27 cellular contexts compared by ENCODE assay signal in genomic region chr1:200921571-200922110, GRCh38. TPM values are rescaled to one million over a fixed set of nuclear protein-coding genes. Genes with fewer than 3 reads are reported as not detected.
"Had no signal": no experiment of that assay in that cellular context is flagged by ENCODE, and none has a peak within 500 bp of the region (broad histone marks: within the 10 kb centered on the region; RNA-seq: fewer than 3 reads in every experiment).

No MANE protein-coding gene starts in this region.

- H3K9me3 Mint-ChIP-seq: activated CD4-positive, alpha-beta T cell treated with anti-CD3 and anti-CD28 coated beads, Interleukin-2, amount 10 ng/mL, durations not matched to agents 24 days and 14 days; activated naive CD8-positive, alpha-beta T cell treated with anti-CD3 and anti-CD28 coated beads, Interleukin-2, amount 10 ng/mL, durations not matched to agents 7 days and 5 days; activated T-cell treated with anti-CD3 and anti-CD28 coated beads, Interleukin-2, amount 50 U/mL, for 4 hours; activated T-helper 17 cell treated with anti-CD3 and anti-CD28 coated beads, Interleukin-2, amount 50 U/mL, for 72 hours had no signal

- H3K27ac ChIP-seq: adrenal gland, Peyer's patch, RWPE1, SJCRH30, VCaP had no signal

- H3K4me2 ChIP-seq: SK-N-SH had no signal

- H3K4me3 ChIP-seq: adrenal gland, Peyer's patch, SJCRH30 had no signal

- H3K9ac ChIP-seq: SK-N-SH had no signal

- ATAC-seq: activated CD8-positive, alpha-beta memory T cell treated with anti-CD3 and anti-CD28 coated beads, Interleukin-2, amount 10 ng/mL, durations not matched to agents 7 days and 5 days; activated T-cell treated with anti-CD3 and anti-CD28 coated beads, Interleukin-2, amount 50 U/mL, for 4 hours; activated T-helper 17 cell treated with anti-CD3 and anti-CD28 coated beads, Interleukin-2, amount 50 U/mL, for 72 hours had no signal

- H3K4me3 Mint-ChIP-seq: activated CD4-positive, alpha-beta T cell treated with anti-CD3 and anti-CD28 coated beads, Interleukin-2, amount 10 ng/mL, durations not matched to agents 24 days and 14 days; activated CD8-positive, alpha-beta memory T cell treated with anti-CD3 and anti-CD28 coated beads, Interleukin-2, amount 10 ng/mL, durations not matched to agents 7 days and 5 days; activated naive CD8-positive, alpha-beta T cell treated with anti-CD3 and anti-CD28 coated beads, Interleukin-2, amount 10 ng/mL, durations not matched to agents 7 days and 5 days; activated T-cell treated with anti-CD3 and anti-CD28 coated beads, Interleukin-2, amount 50 U/mL, for 4 hours; activated T-helper 17 cell treated with anti-CD3 and anti-CD28 coated beads, Interleukin-2, amount 50 U/mL, for 72 hours had no signal

- DNase-seq: activated CD4-positive, alpha-beta T cell treated with anti-CD3 and anti-CD28 coated beads, Interleukin-2, amount 10 ng/mL, durations not matched to agents 24 days and 14 days; activated CD4-positive, alpha-beta T cell treated with anti-CD3 and anti-CD28 coated beads, Interleukin-2, amount 50 U/mL, for 48 hours; activated CD8-positive, alpha-beta memory T cell treated with anti-CD3 and anti-CD28 coated beads, Interleukin-2, amount 10 ng/mL, durations not matched to agents 7 days and 5 days; activated naive CD4-positive, alpha-beta T cell treated with anti-CD3 and anti-CD28 coated beads, Interleukin-2, amount 50 U/mL, for 16 hours; activated naive CD8-positive, alpha-beta T cell treated with anti-CD3 and anti-CD28 coated beads, Interleukin-2, amount 10 ng/mL, durations not matched to agents 7 days and 5 days; activated T-cell treated with anti-CD3 and anti-CD28 coated beads, Interleukin-2, amount 50 U/mL, for 4 hours; adrenal gland; anterior cingulate cortex; caudate nucleus; Kasumi-1; KBM-7; NCI-H1105 treated with DMSO at 0.1 percent for 48 hours; NCI-H1436 treated with DMSO at 0.1 percent for 48 hours; NCI-H2029 treated with DMSO at 0.1 percent for 48 hours; NCI-H345; NCI-H510A; NCI-H526 treated with DMSO at 0.1 percent for 48 hours; NK-92 treated with Interleukin-12 subunit alpha and Interleukin-12 subunit beta, amount 100 ng/mL, for 24 hours; Right ventricle myocardium superior; SJCRH30; SK-N-SH; T-helper 1 cell had no signal

- H3K9me3 ChIP-seq: adrenal gland, Peyer's patch, SJCRH30, SK-N-SH had no signal

- H3K27ac Mint-ChIP-seq: activated CD4-positive, alpha-beta T cell treated with anti-CD3 and anti-CD28 coated beads, Interleukin-2, amount 10 ng/mL, durations not matched to agents 24 days and 14 days; activated CD8-positive, alpha-beta memory T cell treated with anti-CD3 and anti-CD28 coated beads, Interleukin-2, amount 10 ng/mL, durations not matched to agents 7 days and 5 days; activated naive CD8-positive, alpha-beta T cell treated with anti-CD3 and anti-CD28 coated beads, Interleukin-2, amount 10 ng/mL, durations not matched to agents 7 days and 5 days; activated T-helper 17 cell treated with anti-CD3 and anti-CD28 coated beads, Interleukin-2, amount 50 U/mL, for 72 hours had no signal

- H3K4me1 ChIP-seq: adrenal gland, Peyer's patch had no signal

- H3K36me3 ChIP-seq: adrenal gland, SJCRH30 had no signal

- H3K36me3 Mint-ChIP-seq: activated CD8-positive, alpha-beta memory T cell treated with anti-CD3 and anti-CD28 coated beads, Interleukin-2, amount 10 ng/mL, durations not matched to agents 7 days and 5 days; activated naive CD8-positive, alpha-beta T cell treated with anti-CD3 and anti-CD28 coated beads, Interleukin-2, amount 10 ng/mL, durations not matched to agents 7 days and 5 days had no signal

- H3K27me3 ChIP-seq: adrenal gland, Peyer's patch, SJCRH30 had no signal

RNA-seq across cellular contexts. Expression of gene INAVA, which starts 26.9 kb away (rescaled TPM):
- total RNA-seq: activated CD4-positive, alpha-beta T cell treated with anti-CD3 and anti-CD28 coated beads, Interleukin-2, amount 10 ng/mL, durations not matched to agents 24 days and 14 days; Right ventricle myocardium superior; T-helper 2 cell treated with Interferon-gamma antibody and Interleukin-4, amounts not matched to agents 100 ng/mL and 5 ng/mL, for 36 hours had no signal

RNA-seq across cellular contexts. Expression of gene GPR25, which starts 48.9 kb away (rescaled TPM):
- total RNA-seq: activated CD4-positive, alpha-beta T cell treated with anti-CD3 and anti-CD28 coated beads, Interleukin-2, amount 10 ng/mL, durations not matched to agents 24 days and 14 days; Peyer's patch; Right ventricle myocardium superior; SJCRH30; T-helper 2 cell treated with Interferon-gamma antibody and Interleukin-4, amounts not matched to agents 100 ng/mL and 5 ng/mL, for 36 hours had no signal
- polyA plus RNA-seq: adrenal gland, SK-N-SH had no signal
